In genomic region chr11:66842896-66843775, GRCh38 we compare ENCODE assay signal across 1 cellular context.
TF ChIP-seq lines count a peak whose summit lies in the region.

A gene with protein sequence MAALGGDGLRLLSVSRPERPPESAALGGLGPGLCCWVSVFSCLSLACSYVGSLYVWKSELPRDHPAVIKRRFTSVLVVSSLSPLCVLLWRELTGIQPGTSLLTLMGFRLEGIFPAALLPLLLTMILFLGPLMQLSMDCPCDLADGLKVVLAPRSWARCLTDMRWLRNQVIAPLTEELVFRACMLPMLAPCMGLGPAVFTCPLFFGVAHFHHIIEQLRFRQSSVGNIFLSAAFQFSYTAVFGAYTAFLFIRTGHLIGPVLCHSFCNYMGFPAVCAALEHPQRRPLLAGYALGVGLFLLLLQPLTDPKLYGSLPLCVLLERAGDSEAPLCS (plus strand): TSS chr11:66843441. CDS start chr11:66843456, 15 bp downstream.

TF ChIP-seq in HepG2, 621 proteins besides CTCF, POLR2A, EP300 and RAD21 (continued from another document and continues in another):
- TF ChIP-seq HNRNPUL1 (IDR thresholded peaks at IDR 0.05; ENCODE audit: low read depth, low read length) (no peak), CHCHD3 (CRISPR knock-in tag; IDR thresholded peaks at IDR 0.05) (no peak; the same call in 1 of the 2 replicates), HOXA5 (CRISPR knock-in tag; IDR thresholded peaks at IDR 0.05) (no peak), ZNF83 (CRISPR knock-in tag; IDR thresholded peaks at IDR 0.05; ENCODE audit: borderline replicate concordance) (peak; percentile 52; the same call in 1 of the 2 replicates), ZNF800 (CRISPR knock-in tag; IDR thresholded peaks at IDR 0.05) (no peak; the same call in 1 of the 2 replicates), ZNF672 (CRISPR knock-in tag; IDR thresholded peaks at IDR 0.05) (no peak), PRMT3 (CRISPR knock-in tag; IDR thresholded peaks at IDR 0.05; ENCODE audit: borderline replicate concordance, low read depth) (peak; percentile 45; the same call in 1 of the 2 replicates), MEIS1 (CRISPR knock-in tag; IDR thresholded peaks at IDR 0.05; ENCODE audit: borderline replicate concordance) (0 out of 2 replicates have a peak, but pooled peaks have one; percentile 25), ZNF12 (CRISPR knock-in tag; IDR thresholded peaks at IDR 0.05) (peak; percentile 75), KDM5B (CRISPR knock-in tag; IDR thresholded peaks at IDR 0.05; ENCODE audit: borderline replicate concordance) (peak; percentile 50; the same call in 1 of the 2 replicates), ZFP37 (CRISPR knock-in tag; IDR thresholded peaks at IDR 0.05; ENCODE audit: borderline replicate concordance) (no peak), SMARCE1 (IDR thresholded peaks at IDR 0.05; ENCODE audit: borderline replicate concordance) (no peak), HNF1A (IDR thresholded peaks at IDR 0.05; ENCODE audit: low read depth) (no peak), HNF1A (CRISPR knock-in tag; IDR thresholded peaks at IDR 0.05; ENCODE audit: borderline replicate concordance) (peak; percentile 23; the same call in 1 of the 2 replicates), ZNF577 (CRISPR knock-in tag; IDR thresholded peaks at IDR 0.05; ENCODE audit: borderline replicate concordance, low read depth) (no peak), ARID4A (CRISPR knock-in tag; IDR thresholded peaks at IDR 0.05; ENCODE audit: borderline replicate concordance) (peak; percentile 87), SMAD1 (CRISPR knock-in tag; IDR thresholded peaks at IDR 0.05; ENCODE audit: borderline replicate concordance, low read depth) (no peak), RARA (CRISPR knock-in tag; IDR thresholded peaks at IDR 0.05) (0 out of 2 replicates have a peak, but pooled peaks have one; percentile 5), FOXJ3 (CRISPR knock-in tag; IDR thresholded peaks at IDR 0.05; ENCODE audit: borderline replicate concordance) (no peak), CCDC6 (CRISPR knock-in tag; IDR thresholded peaks at IDR 0.05) (peak; percentile 73), ZNF776 (CRISPR knock-in tag; IDR thresholded peaks at IDR 0.05) (0 out of 2 replicates have a peak, but pooled peaks have one; percentile 59), ZNF891 (CRISPR knock-in tag; IDR thresholded peaks at IDR 0.05) (peak; percentile 79), HBP1 (CRISPR knock-in tag; IDR thresholded peaks at IDR 0.05; ENCODE audit: low read depth) (peak; percentile 42; the same call in 1 of the 2 replicates), RXRA (CRISPR knock-in tag; IDR thresholded peaks at IDR 0.05) (0 out of 2 replicates have a peak, but pooled peaks have one; percentile 13), NR2F2 (IDR thresholded peaks at IDR 0.05; ENCODE audit: borderline replicate concordance, low read depth) (no peak), ZNF317 (CRISPR knock-in tag; IDR thresholded peaks at IDR 0.05) (no peak), AHR (CRISPR knock-in tag; IDR thresholded peaks at IDR 0.05) (no peak; the same call in 1 of the 2 replicates), ZEB1 (IDR thresholded peaks at IDR 0.05; ENCODE audit: insufficient replicate concordance, low read depth) (no peak), CCAR2 (optimal IDR thresholded peaks at IDR 0.05; ENCODE audit: low read depth, low read length) (no peak), ASH2L (IDR thresholded peaks at IDR 0.05; ENCODE audit: insufficient read length, low read depth, low read length) (peak; percentile 77), NR3C1 (CRISPR knock-in tag; IDR thresholded peaks at IDR 0.05) (no peak), ETV5 (CRISPR knock-in tag; IDR thresholded peaks at IDR 0.05; ENCODE audit: borderline replicate concordance) (peak; percentile 55; the same call in 1 of the 2 replicates), YEATS4 (CRISPR knock-in tag; IDR thresholded peaks at IDR 0.05; ENCODE audit: borderline replicate concordance) (peak; percentile 84; the same call in 1 of the 2 replicates), KLF16 (CRISPR knock-in tag; IDR thresholded peaks at IDR 0.05) (0 out of 4 replicates have a peak, but pooled peaks of 1 of the 2 experiments have one; percentile 40), ZNF232 (CRISPR knock-in tag; IDR thresholded peaks at IDR 0.05; ENCODE audit: borderline replicate concordance) (no peak), ZNF639 (CRISPR knock-in tag; conservative IDR thresholded peaks at IDR 0.05) (no peak; the same call in 1 of the 2 replicates), AGO1 (IDR thresholded peaks at IDR 0.05; ENCODE audit: low read depth, low read length, poor library complexity, severe bottlenecking) (peak; percentile 92)
- TF ChIP-seq, protein P1, sequence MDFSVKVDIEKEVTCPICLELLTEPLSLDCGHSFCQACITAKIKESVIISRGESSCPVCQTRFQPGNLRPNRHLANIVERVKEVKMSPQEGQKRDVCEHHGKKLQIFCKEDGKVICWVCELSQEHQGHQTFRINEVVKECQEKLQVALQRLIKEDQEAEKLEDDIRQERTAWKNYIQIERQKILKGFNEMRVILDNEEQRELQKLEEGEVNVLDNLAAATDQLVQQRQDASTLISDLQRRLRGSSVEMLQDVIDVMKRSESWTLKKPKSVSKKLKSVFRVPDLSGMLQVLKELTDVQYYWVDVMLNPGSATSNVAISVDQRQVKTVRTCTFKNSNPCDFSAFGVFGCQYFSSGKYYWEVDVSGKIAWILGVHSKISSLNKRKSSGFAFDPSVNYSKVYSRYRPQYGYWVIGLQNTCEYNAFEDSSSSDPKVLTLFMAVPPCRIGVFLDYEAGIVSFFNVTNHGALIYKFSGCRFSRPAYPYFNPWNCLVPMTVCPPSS (IDR thresholded peaks at IDR 0.05) = no peak
- TF ChIP-seq, protein P2, sequence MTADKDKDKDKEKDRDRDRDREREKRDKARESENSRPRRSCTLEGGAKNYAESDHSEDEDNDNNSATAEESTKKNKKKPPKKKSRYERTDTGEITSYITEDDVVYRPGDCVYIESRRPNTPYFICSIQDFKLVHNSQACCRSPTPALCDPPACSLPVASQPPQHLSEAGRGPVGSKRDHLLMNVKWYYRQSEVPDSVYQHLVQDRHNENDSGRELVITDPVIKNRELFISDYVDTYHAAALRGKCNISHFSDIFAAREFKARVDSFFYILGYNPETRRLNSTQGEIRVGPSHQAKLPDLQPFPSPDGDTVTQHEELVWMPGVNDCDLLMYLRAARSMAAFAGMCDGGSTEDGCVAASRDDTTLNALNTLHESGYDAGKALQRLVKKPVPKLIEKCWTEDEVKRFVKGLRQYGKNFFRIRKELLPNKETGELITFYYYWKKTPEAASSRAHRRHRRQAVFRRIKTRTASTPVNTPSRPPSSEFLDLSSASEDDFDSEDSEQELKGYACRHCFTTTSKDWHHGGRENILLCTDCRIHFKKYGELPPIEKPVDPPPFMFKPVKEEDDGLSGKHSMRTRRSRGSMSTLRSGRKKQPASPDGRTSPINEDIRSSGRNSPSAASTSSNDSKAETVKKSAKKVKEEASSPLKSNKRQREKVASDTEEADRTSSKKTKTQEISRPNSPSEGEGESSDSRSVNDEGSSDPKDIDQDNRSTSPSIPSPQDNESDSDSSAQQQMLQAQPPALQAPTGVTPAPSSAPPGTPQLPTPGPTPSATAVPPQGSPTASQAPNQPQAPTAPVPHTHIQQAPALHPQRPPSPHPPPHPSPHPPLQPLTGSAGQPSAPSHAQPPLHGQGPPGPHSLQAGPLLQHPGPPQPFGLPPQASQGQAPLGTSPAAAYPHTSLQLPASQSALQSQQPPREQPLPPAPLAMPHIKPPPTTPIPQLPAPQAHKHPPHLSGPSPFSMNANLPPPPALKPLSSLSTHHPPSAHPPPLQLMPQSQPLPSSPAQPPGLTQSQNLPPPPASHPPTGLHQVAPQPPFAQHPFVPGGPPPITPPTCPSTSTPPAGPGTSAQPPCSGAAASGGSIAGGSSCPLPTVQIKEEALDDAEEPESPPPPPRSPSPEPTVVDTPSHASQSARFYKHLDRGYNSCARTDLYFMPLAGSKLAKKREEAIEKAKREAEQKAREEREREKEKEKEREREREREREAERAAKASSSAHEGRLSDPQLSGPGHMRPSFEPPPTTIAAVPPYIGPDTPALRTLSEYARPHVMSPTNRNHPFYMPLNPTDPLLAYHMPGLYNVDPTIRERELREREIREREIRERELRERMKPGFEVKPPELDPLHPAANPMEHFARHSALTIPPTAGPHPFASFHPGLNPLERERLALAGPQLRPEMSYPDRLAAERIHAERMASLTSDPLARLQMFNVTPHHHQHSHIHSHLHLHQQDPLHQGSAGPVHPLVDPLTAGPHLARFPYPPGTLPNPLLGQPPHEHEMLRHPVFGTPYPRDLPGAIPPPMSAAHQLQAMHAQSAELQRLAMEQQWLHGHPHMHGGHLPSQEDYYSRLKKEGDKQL (CRISPR knock-in tag; IDR thresholded peaks at IDR 0.05; ENCODE audit: low read depth) = no peak
